In genomic region chr2:135076556-135076955, GRCh38 we compare ENCODE assay signal across 38 cellular contexts. TPM values are rescaled to one million over a fixed set of nuclear protein-coding genes. Genes with fewer than 3 reads are reported as not detected.
"Had no signal": no experiment of that assay in that cellular context is flagged by ENCODE, and none has a peak within 500 bp of the region (broad histone marks: within the 10 kb centered on the region; RNA-seq: fewer than 3 reads in every experiment).

No MANE protein-coding gene starts in this region.

- FAIRE-seq: astrocyte, colon, TTC549 had no signal

- DNase-seq: activated B cell treated with CpG ODN at 0.5 μM for 24 hours; activated CD4-positive, alpha-beta memory T cell treated with anti-CD3 and anti-CD28 coated beads for 36 hours; activated CD4-positive, alpha-beta T cell treated with anti-CD3 and anti-CD28 coated beads for 36 hours; activated CD4-positive, alpha-beta T cell treated with anti-CD3 and anti-CD28 coated beads, Interleukin-2, amount 10 ng/mL, durations not matched to agents 24 days and 14 days; activated CD4-positive, alpha-beta T cell treated with anti-CD3 and anti-CD28 coated beads, Interleukin-2, amount 50 U/mL, for 1 hour; activated CD4-positive, alpha-beta T cell treated with anti-CD3 and anti-CD28 coated beads, Interleukin-2, amount 50 U/mL, for 4 hours; activated CD4-positive, CD25-positive, alpha-beta regulatory T cell treated with anti-CD3 and anti-CD28 coated beads, Interleukin-2, amount 50 U/mL, for 72 hours; activated CD8-positive, alpha-beta memory T cell treated with anti-CD3 and anti-CD28 coated beads, Interleukin-2, amount 50 U/mL, for 4 hours; activated CD8-positive, alpha-beta T cell treated with anti-CD3 and anti-CD28 coated beads for 36 hours; activated effector memory CD4-positive, alpha-beta T cell treated with anti-CD3 and anti-CD28 coated beads, Interleukin-2, amount 50 U/mL, for 16 hours; activated gamma-delta T cell treated with Interleukin-2 at 50 U/mL for 16 hours; activated naive CD4-positive, alpha-beta T cell; activated naive CD4-positive, alpha-beta T cell treated with anti-CD3 and anti-CD28 coated beads for 36 hours; activated naive CD4-positive, alpha-beta T cell treated with anti-CD3 and anti-CD28 coated beads, Interleukin-2, amount 50 U/mL, for 16 hours; activated naive CD8-positive, alpha-beta T cell treated with anti-CD3 and anti-CD28 coated beads for 36 hours; activated T-cell treated with anti-CD3 and anti-CD28 coated beads for 4 hours; activated T-cell treated with anti-CD3 and anti-CD28 coated beads, Interleukin-2, amount 50 U/mL, for 1 hour; activated T-cell treated with anti-CD3 and anti-CD28 coated beads, Interleukin-2, amount 50 U/mL, for 4 hours; activated T-cell treated with anti-CD3 and anti-CD28 coated beads, Interleukin-2, amount 50 U/mL, for 72 hours; adrenal gland; amniotic stem cell; aorta; body of pancreas; brain microvascular endothelial cell; central memory CD4-positive, alpha-beta T cell; T-helper 2 cell; T-helper 9 cell had no signal

- H3K4me1 ChIP-seq: adrenal gland had no signal

- H3K9me3 ChIP-seq: adrenal gland had no signal

- H3K4me3 ChIP-seq: adrenal gland, body of pancreas, breast epithelium had no signal

- ATAC-seq: activated CD4-positive, alpha-beta T cell treated with anti-CD3 and anti-CD28 coated beads for 36 hours; activated CD8-positive, alpha-beta T cell treated with anti-CD3 and anti-CD28 coated beads for 36 hours; activated naive CD4-positive, alpha-beta T cell treated with anti-CD3 and anti-CD28 coated beads, Interleukin-2, amount 50 U/mL, for 72 hours; activated T-cell treated with anti-CD3 and anti-CD28 coated beads, Interleukin-2, amount 50 U/mL, for 4 hours; activated T-cell treated with anti-CD3 and anti-CD28 coated beads, Interleukin-2, amount 50 U/mL, for 72 hours; activated T-helper 17 cell treated with anti-CD3 and anti-CD28 coated beads, Interleukin-2, amount 50 U/mL, for 72 hours; body of pancreas had no signal

- H3K27me3 ChIP-seq: adrenal gland, body of pancreas, brain microvascular endothelial cell, breast epithelium had no signal

- H3K36me3 ChIP-seq: adrenal gland, brain microvascular endothelial cell, breast epithelium had no signal

- H3K27ac ChIP-seq: adrenal gland, body of pancreas, brain microvascular endothelial cell, breast epithelium, VCaP had no signal

RNA-seq across cellular contexts. Expression of gene MAP3K19, which starts 29.3 kb away (rescaled TPM):
- total RNA-seq: activated B cell treated with CpG ODN at 0.5 μM for 24 hours; activated CD4-positive, alpha-beta memory T cell treated with anti-CD3 and anti-CD28 coated beads for 36 hours; activated CD4-positive, alpha-beta T cell treated with anti-CD3 and anti-CD28 coated beads for 36 hours; activated CD4-positive, alpha-beta T cell treated with anti-CD3 and anti-CD28 coated beads, Interleukin-2, amount 10 ng/mL, durations not matched to agents 24 days and 14 days; activated CD8-positive, alpha-beta memory T cell treated with anti-CD3 and anti-CD28 coated beads for 36 hours; activated CD8-positive, alpha-beta T cell treated with anti-CD3 and anti-CD28 coated beads for 36 hours; activated naive CD4-positive, alpha-beta T cell treated with anti-CD3 and anti-CD28 coated beads for 36 hours; activated naive CD8-positive, alpha-beta T cell treated with anti-CD3 and anti-CD28 coated beads for 36 hours; activated T-cell treated with anti-CD3 and anti-CD28 coated beads, Interleukin-2, amount 50 U/mL, for 4 hours; activated T-cell treated with anti-CD3 and anti-CD28 coated beads, Interleukin-2, amount 50 U/mL, for 72 hours; activated T-helper 1 cell treated with anti-CD3 and anti-CD28 coated beads, Interleukin-12 subunit alpha, Interleukin-12 subunit beta, Interleukin-2, Interleukin-4 antibody, amounts not matched to agents 30 ng/mL and 10 ng/mL and 1 ng/mL, durations not matched to agents 14 hours and 24 hours and 36 hours; adrenal gland; aorta; astrocyte; body of pancreas; breast epithelium; cardiac septum; T-helper 1 cell treated with Interleukin-12 subunit alpha and Interleukin-12 subunit beta and Interleukin-4 antibody, amounts not matched to agents 30 ng/mL and 1 ng/mL, for 36 hours had no signal
- polyA plus RNA-seq: adrenal gland, aorta had no signal
